Comparison of ENCODE assay signal across 8 cellular contexts in genomic region chr3:194768586-194768985, GRCh38.
DNase-seq lines count a peak whose midpoint lies in the region; ATAC-seq lines count a peak whose summit lies in the region.

No MANE protein-coding gene starts in this region.

- no peak overlapping the region for H3K9ac ChIP-seq in mesenchymal stem cell (ENCODE audit: low read length)
- H3K9ac ChIP-seq in stomach smooth muscle (ENCODE audit: low read length in 2 of 2): no peak overlapping the region

- 84% methylated on average over 10 of the region's 10 CpGs for WGBS in mesenchymal stem cell

- no peak overlapping the region for H3K4me2 ChIP-seq in mesenchymal stem cell (ENCODE audit: low read length, poor library complexity, severe bottlenecking)

- peak overlapping the region in 1 of 2 experiments; percentile 72 for H3K14ac ChIP-seq in mesenchymal stem cell (ENCODE audit: low read length in 2 of 2)

- no peak overlapping the region for H2BK5ac ChIP-seq in mesenchymal stem cell (ENCODE audit: low read depth, low read length, poor library complexity, severe bottlenecking)

- H3K4me1 ChIP-seq in mesenchymal stem cell (ENCODE audit: control insufficient read depth, insufficient read depth, low read depth, low read length) (peaks cover 3% of the 10 kb centered on the region), stomach smooth muscle (ENCODE audit: control insufficient read depth, insufficient read depth, low read length) (peaks cover 12% of the 10 kb centered on the region)

- H2AFZ ChIP-seq in mesenchymal stem cell (ENCODE audit: low read depth, low read length): peak overlapping the region; percentile 53

- H3K4me1 Mint-ChIP-seq in activated T-helper 17 cell treated with anti-CD3 and anti-CD28 coated beads, Interleukin-2, amount 50 U/mL, for 72 hours: peaks cover 9% of the 10 kb centered on the region

- peaks cover 10% of the 10 kb centered on the region for H3K27me3 Mint-ChIP-seq in activated T-helper 17 cell treated with anti-CD3 and anti-CD28 coated beads, Interleukin-2, amount 50 U/mL, for 72 hours

- H2BK15ac ChIP-seq in mesenchymal stem cell (ENCODE audit: low read depth, poor library complexity, severe bottlenecking): no peak overlapping the region

- no peak overlapping the region for H3K23ac ChIP-seq in mesenchymal stem cell (ENCODE audit: low read length in 2 of 2)

- H3K79me1 ChIP-seq in mesenchymal stem cell (replicated peaks; ENCODE audit: low read length, poor library complexity, severe bottlenecking): no peaks in the 10 kb centered on the region

- H3K36me3 ChIP-seq in mesenchymal stem cell (ENCODE audit: control insufficient read depth in 1 of 2, insufficient read depth in 2 of 2, low read depth in 1 of 2, low read length in 2 of 2) (no peaks in the 10 kb centered on the region), stomach smooth muscle (ENCODE audit: control insufficient read depth in 2 of 2, insufficient read depth in 2 of 2, low read length in 2 of 2) (no peaks in the 10 kb centered on the region)

- H3K18ac ChIP-seq in mesenchymal stem cell (ENCODE audit: low read depth in 1 of 2, low read length in 2 of 2): no peak overlapping the region

- no peak overlapping the region for H2AK5ac ChIP-seq in mesenchymal stem cell (ENCODE audit: low read length, severe bottlenecking)

- H3K4me3 ChIP-seq in mesenchymal stem cell (ENCODE audit: insufficient read depth in 1 of 2, low read depth in 1 of 2, low read length in 2 of 2) (peak overlapping the region in 1 of 2 experiments; percentile 61), stomach smooth muscle (ENCODE audit: low read length in 2 of 2) (peak overlapping the region; percentile 54 to 72)

- H3K27me3 ChIP-seq in mesenchymal stem cell (ENCODE audit: control insufficient read depth in 1 of 2, insufficient read depth in 1 of 2, low read length in 2 of 2) (peaks cover 12 to 48% of the 10 kb centered on the region in 2 experiments), stomach smooth muscle (ENCODE audit: control insufficient read depth in 1 of 2, insufficient read depth in 2 of 2, low read length in 2 of 2) (peaks cover 0 to 4% of the 10 kb centered on the region in 2 donors)

- no peak overlapping the region for H2BK120ac ChIP-seq in mesenchymal stem cell (ENCODE audit: low read depth, low read length)

- DNase-seq in activated naive CD4-positive, alpha-beta T cell treated with Interleukin-2 at 50 U/mL for 16 hours: peak; percentile 3
- DNase-seq in activated naive CD4-positive, alpha-beta T cell (lab: John Stamatoyannopoulos, UW): no peak
- DNase-seq in mesenchymal stem cell: no peak
- no peak for DNase-seq in SHP77 (lab: John Stamatoyannopoulos, UW)

- peak overlapping the region in 1 of 2 experiments; percentile 67 for H2BK12ac ChIP-seq in mesenchymal stem cell (ENCODE audit: low read length in 2 of 2)

- H3K9me3 Mint-ChIP-seq in activated T-helper 17 cell treated with anti-CD3 and anti-CD28 coated beads, Interleukin-2, amount 50 U/mL, for 72 hours: no peaks in the 10 kb centered on the region

- no peaks in the 10 kb centered on the region for H3K36me3 Mint-ChIP-seq in activated T-helper 17 cell treated with anti-CD3 and anti-CD28 coated beads, Interleukin-2, amount 50 U/mL, for 72 hours (ENCODE audit: low read depth)

- peak overlapping the region; percentile 88 for H3K4me3 Mint-ChIP-seq in activated T-helper 17 cell treated with anti-CD3 and anti-CD28 coated beads, Interleukin-2, amount 50 U/mL, for 72 hours

- H3K4ac ChIP-seq in mesenchymal stem cell (ENCODE audit: low read depth in 1 of 2, low read length in 2 of 2): no peak overlapping the region

- H3K9me3 ChIP-seq in mesenchymal stem cell (ENCODE audit: control insufficient read depth, low read length) (no peaks in the 10 kb centered on the region), stomach smooth muscle (ENCODE audit: control insufficient read depth in 2 of 2, low read length in 2 of 2) (no peaks in the 10 kb centered on the region)

- peak overlapping the region; percentile 19 for H4K8ac ChIP-seq in mesenchymal stem cell (ENCODE audit: low read length)

- H3K27ac ChIP-seq in mesenchymal stem cell (ENCODE audit: low read length, poor library complexity, severe bottlenecking) (no peak overlapping the region), stomach smooth muscle (ENCODE audit: low read length) (no peak overlapping the region)

- H4K91ac ChIP-seq in mesenchymal stem cell (ENCODE audit: low read length): no peak overlapping the region

- ATAC-seq in activated T-helper 17 cell treated with anti-CD3 and anti-CD28 coated beads, Interleukin-2, amount 50 U/mL, for 72 hours (replicated peaks): no peak
- ATAC-seq in HG03457 (IDR thresholded peaks at IDR 0.05; ENCODE audit: unreplicated experiment) (no peak), HG03135 (IDR thresholded peaks at IDR 0.05; ENCODE audit: unreplicated experiment) (no peak)

- peak overlapping the region; percentile 64 for H3K27ac Mint-ChIP-seq in activated T-helper 17 cell treated with anti-CD3 and anti-CD28 coated beads, Interleukin-2, amount 50 U/mL, for 72 hours
